2 cellular contexts compared by ENCODE assay signal in genomic region chr5:109652096-109652495, GRCh38.
TF ChIP-seq lines count a peak whose summit lies in the region.

No MANE protein-coding gene starts in this region.

TF ChIP-seq in IMR-90, 13 proteins besides CTCF, POLR2A, EP300 and RAD21:
- TF ChIP-seq USF2 (IDR thresholded peaks at IDR 0.05; ENCODE audit: low read depth, low read length): no peak
- no peak for TF ChIP-seq CHD1 (IDR thresholded peaks at IDR 0.05; ENCODE audit: low read depth, low read length)
- TF ChIP-seq NFE2L2 (IDR thresholded peaks at IDR 0.05; ENCODE audit: low read depth, low read length): no peak
- TF ChIP-seq CEBPB (IDR thresholded peaks at IDR 0.05; ENCODE audit: low read depth, low read length): no peak
- no peak for TF ChIP-seq MAZ (IDR thresholded peaks at IDR 0.05; ENCODE audit: borderline replicate concordance, low read depth, low read length)
- no peak for TF ChIP-seq BHLHE40 (IDR thresholded peaks at IDR 0.05; ENCODE audit: low read depth, low read length)
- TF ChIP-seq MXI1 (IDR thresholded peaks at IDR 0.05; ENCODE audit: borderline replicate concordance, low read depth, low read length): no peak
- TF ChIP-seq FOS (IDR thresholded peaks at IDR 0.05; ENCODE audit: low read depth, low read length): no peak
- TF ChIP-seq SMC3 (IDR thresholded peaks at IDR 0.05; ENCODE audit: low read depth, low read length): no peak
- no peak for TF ChIP-seq RFX5 (IDR thresholded peaks at IDR 0.05; ENCODE audit: low read depth, low read length)
- TF ChIP-seq RCOR1 (IDR thresholded peaks at IDR 0.05; ENCODE audit: insufficient replicate concordance, low read length): no peak
- no peak for TF ChIP-seq MAFK (IDR thresholded peaks at IDR 0.05; ENCODE audit: low read depth, low read length)
- TF ChIP-seq, protein P1, sequence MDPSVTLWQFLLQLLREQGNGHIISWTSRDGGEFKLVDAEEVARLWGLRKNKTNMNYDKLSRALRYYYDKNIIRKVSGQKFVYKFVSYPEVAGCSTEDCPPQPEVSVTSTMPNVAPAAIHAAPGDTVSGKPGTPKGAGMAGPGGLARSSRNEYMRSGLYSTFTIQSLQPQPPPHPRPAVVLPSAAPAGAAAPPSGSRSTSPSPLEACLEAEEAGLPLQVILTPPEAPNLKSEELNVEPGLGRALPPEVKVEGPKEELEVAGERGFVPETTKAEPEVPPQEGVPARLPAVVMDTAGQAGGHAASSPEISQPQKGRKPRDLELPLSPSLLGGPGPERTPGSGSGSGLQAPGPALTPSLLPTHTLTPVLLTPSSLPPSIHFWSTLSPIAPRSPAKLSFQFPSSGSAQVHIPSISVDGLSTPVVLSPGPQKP (IDR thresholded peaks at IDR 0.05; ENCODE audit: borderline replicate concordance, low read depth, low read length): no peak
TF ChIP-seq in IMR-90: peak in this region for 0.

TF ChIP-seq in K562, 482 proteins besides CTCF, POLR2A, EP300 and RAD21:
- TF ChIP-seq POLR2H (tag; IDR thresholded peaks at IDR 0.05; ENCODE audit: low read depth): no peak
- no peak for TF ChIP-seq DDX20 (tag; IDR thresholded peaks at IDR 0.05; ENCODE audit: low read depth)
- no peak for TF ChIP-seq SREBF1 (IDR thresholded peaks at IDR 0.05; ENCODE audit: borderline replicate concordance, low read depth, low read length)
- TF ChIP-seq NR2F6 (CRISPR knock-in tag; IDR thresholded peaks at IDR 0.05): no peak
- TF ChIP-seq DPF2 (IDR thresholded peaks at IDR 0.05): no peak
- TF ChIP-seq, protein P2, sequence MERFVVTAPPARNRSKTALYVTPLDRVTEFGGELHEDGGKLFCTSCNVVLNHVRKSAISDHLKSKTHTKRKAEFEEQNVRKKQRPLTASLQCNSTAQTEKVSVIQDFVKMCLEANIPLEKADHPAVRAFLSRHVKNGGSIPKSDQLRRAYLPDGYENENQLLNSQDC (CRISPR knock-in tag; IDR thresholded peaks at IDR 0.05): no peak
- TF ChIP-seq HDGF (IDR thresholded peaks at IDR 0.05): no peak
- TF ChIP-seq ELF4 (CRISPR knock-in tag; IDR thresholded peaks at IDR 0.05): no peak
- TF ChIP-seq SIRT6 (IDR thresholded peaks at IDR 0.05; ENCODE audit: low read depth, low read length): no peak
- no peak for TF ChIP-seq PHF20 (IDR thresholded peaks at IDR 0.05; ENCODE audit: partially characterized antibody)
- no peak for TF ChIP-seq ILK (tag; IDR thresholded peaks at IDR 0.05; ENCODE audit: borderline replicate concordance, low read depth)
- TF ChIP-seq HMGN3 (IDR thresholded peaks at IDR 0.05; ENCODE audit: borderline replicate concordance, extremely low read depth, insufficient read length, low read depth, low read length): no peak
- TF ChIP-seq PCBP1 (IDR thresholded peaks at IDR 0.05; ENCODE audit: low read depth, low read length, poor library complexity, severe bottlenecking): no peak
- no peak for TF ChIP-seq CSDE1 (IDR thresholded peaks at IDR 0.05)
- no peak for TF ChIP-seq ILF3 (IDR thresholded peaks at IDR 0.05; ENCODE audit: borderline replicate concordance)
- no peak for TF ChIP-seq ZC3H11A (IDR thresholded peaks at IDR 0.05; ENCODE audit: low read depth, low read length)
- no peak for TF ChIP-seq ARHGAP35 (IDR thresholded peaks at IDR 0.05; ENCODE audit: partially characterized antibody)
